9 cellular contexts compared by ENCODE assay signal in genomic region chr2:135011633-135012032, GRCh38. TPM values are rescaled to one million over a fixed set of nuclear protein-coding genes. Genes with fewer than 3 reads are reported as not detected.
"Had no signal": no experiment of that assay in that cellular context is flagged by ENCODE, and none has a peak within 500 bp of the region (broad histone marks: within the 10 kb centered on the region; RNA-seq: fewer than 3 reads in every experiment).

No MANE protein-coding gene starts in this region.

- ATAC-seq: GM12878 had no signal

- DNase-seq: GDM1, GF-D8 had no signal

- FAIRE-seq: G401.6, GM12878, GM12891, GM12892, GM18507, GM19239 had no signal

- H3K4me3 ChIP-seq: GM12878 had no signal

RNA-seq across cellular contexts. Expression of gene MAP3K19, which starts 35.6 kb away (rescaled TPM):
- total RNA-seq: G401, GM12878 had no signal
